ENCODE assay signal across 17 cellular contexts in the genomic region with DNA sequence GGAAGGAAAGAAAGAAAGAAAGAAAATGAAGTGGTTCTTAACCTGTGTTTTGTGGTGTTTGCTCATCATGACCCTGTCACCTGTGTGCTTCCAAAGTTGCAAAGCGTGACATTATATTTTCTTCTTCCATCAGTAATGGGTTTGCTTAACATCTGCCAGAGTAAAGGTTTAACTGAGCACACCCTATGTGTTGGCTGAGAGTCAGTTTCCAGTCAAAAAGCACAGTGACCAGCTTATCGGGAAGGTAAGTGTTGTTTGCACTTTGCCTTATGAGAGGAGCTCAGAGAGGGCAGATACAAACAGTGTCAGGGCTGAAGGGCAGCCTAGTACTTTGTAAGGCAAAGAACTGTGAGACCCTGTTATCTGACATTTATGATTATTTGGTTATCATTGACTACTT.
DNase-seq lines count a peak whose midpoint lies in the region; ATAC-seq and TF ChIP-seq lines count a peak whose summit lies in the region.
"Had no signal": no experiment of that assay in that cellular context is flagged by ENCODE, and none has a peak within 500 bp of the region (broad histone marks: within the 10 kb centered on the region; RNA-seq: fewer than 3 reads in every experiment).

No MANE protein-coding gene starts in this region.

- no peaks in the 10 kb centered on the region for H3K36me3 ChIP-seq in hepatocyte (replicated peaks; ENCODE audit: insufficient read depth, low read depth)
- H3K36me3 ChIP-seq in Karpas-422 (ENCODE audit: insufficient read depth, low read length) = no peaks in the 10 kb centered on the region
- H3K36me3 ChIP-seq: BE2C had no signal

- H3K9ac ChIP-seq in Karpas-422 (ENCODE audit: low read length) = no peak overlapping the region

- 63% methylated on average over 2 of the region's 2 CpGs for WGBS in hepatocyte (ENCODE audit: low lambda C conversion rate, missing lambda C conversion rate)

- H3K27ac ChIP-seq in hepatocyte = peak overlapping the region; percentile 15
- no peak overlapping the region for H3K27ac ChIP-seq in Karpas-422 (ENCODE audit: low read length)
- H3K27ac ChIP-seq: A549 had no signal

- H3K9me3 ChIP-seq in hepatocyte (ENCODE audit: low read depth) = no peaks in the 10 kb centered on the region
- no peaks in the 10 kb centered on the region for H3K9me3 ChIP-seq in Karpas-422 (ENCODE audit: low read length)
- H3K9me3 ChIP-seq: A549, BE2C had no signal

- H3K4me1 ChIP-seq in hepatocyte (ENCODE audit: insufficient read depth) (peaks cover 5% of the 10 kb centered on the region), Karpas-422 (ENCODE audit: low read length) (no peaks in the 10 kb centered on the region)
- H3K4me1 ChIP-seq: BE2C had no signal

- H3K27me3 ChIP-seq in hepatocyte (no peaks in the 10 kb centered on the region), Karpas-422 (ENCODE audit: low read length) (no peaks in the 10 kb centered on the region)
- H3K27me3 ChIP-seq: BE2C had no signal

- ATAC-seq in GM18498 (IDR thresholded peaks at IDR 0.05; ENCODE audit: unreplicated experiment) = no peak
- ATAC-seq: A549 had no signal

- no peak overlapping the region for H2AFZ ChIP-seq in hepatocyte
- H2AFZ ChIP-seq in Karpas-422 (ENCODE audit: low read length) = no peak overlapping the region

- H3K4me3 ChIP-seq in hepatocyte = no peak overlapping the region
- no peak overlapping the region for H3K4me3 ChIP-seq in Karpas-422 (ENCODE audit: low read length)
- H3K4me3 ChIP-seq: A549 had no signal

- H3K79me2 ChIP-seq in hepatocyte (no peaks in the 10 kb centered on the region), Karpas-422 (ENCODE audit: low read length) (no peaks in the 10 kb centered on the region)

- TF ChIP-seq CTCF in hepatocyte (IDR thresholded peaks at IDR 0.05; ENCODE audit: poor library complexity) = no peak

- H4K20me1 ChIP-seq in hepatocyte (ENCODE audit: insufficient read depth, poor library complexity, severe bottlenecking) = no peaks in the 10 kb centered on the region
- H4K20me1 ChIP-seq in Karpas-422 (ENCODE audit: insufficient read depth, low read depth, low read length) = no peaks in the 10 kb centered on the region

- H3K9me2 ChIP-seq in hepatocyte (replicated peaks; ENCODE audit: insufficient read depth) (no peaks in the 10 kb centered on the region), Karpas-422 (replicated peaks; ENCODE audit: insufficient read depth, low read length) (no peaks in the 10 kb centered on the region)

- no peak overlapping the region for H3K4me2 ChIP-seq in hepatocyte
- H3K4me2 ChIP-seq in Karpas-422 (ENCODE audit: low read depth, low read length, poor library complexity, severe bottlenecking) = no peak overlapping the region
- H3K4me2 ChIP-seq: A549 had no signal

- peak; percentile 88 for DNase-seq in DMS53 treated with DMSO at 0.1 percent for 48 hours (lab: John Stamatoyannopoulos, UW; ENCODE audit: unreplicated experiment)
- DNase-seq in NCI-H2029 treated with DMSO at 0.1 percent for 48 hours (lab: John Stamatoyannopoulos, UW) = peak; percentile 55
- peak; percentile 26 for DNase-seq in hepatocyte (ENCODE audit: low spot score)
- peak; percentile 46 for DNase-seq in mucosa of gallbladder (ENCODE audit: low spot score)
- no peak for DNase-seq in NCI-H2227 (lab: John Stamatoyannopoulos, UW; ENCODE audit: unreplicated experiment)
- no peak for DNase-seq in Karpas-422
- no peak for DNase-seq in GF-D8 (lab: John Stamatoyannopoulos, UW)
- DNase-seq: BE2C; CD4-positive, CD25-positive, alpha-beta regulatory T cell; DMS 273 treated with DMSO at 0.1 percent for 48 hours; KG1; NCI-H187; NCI-H2227 treated with DMSO at 0.1 percent for 48 hours; NCI-H524; Right ventricle myocardium superior had no signal

Comparison
In these comparisons a context has a peak if more than half of its experiments do, and no peak if none do; other contexts are left out.
1. DNase-seq: peak in DMS53 treated with DMSO at 0.1 percent for 48 hours (single experiment), NCI-H2029 treated with DMSO at 0.1 percent for 48 hours (single experiment), hepatocyte (single experiment) and mucosa of gallbladder (single experiment); none in NCI-H2227 (single experiment), Karpas-422 (single experiment) and GF-D8 (single experiment).